In the genomic region with DNA sequence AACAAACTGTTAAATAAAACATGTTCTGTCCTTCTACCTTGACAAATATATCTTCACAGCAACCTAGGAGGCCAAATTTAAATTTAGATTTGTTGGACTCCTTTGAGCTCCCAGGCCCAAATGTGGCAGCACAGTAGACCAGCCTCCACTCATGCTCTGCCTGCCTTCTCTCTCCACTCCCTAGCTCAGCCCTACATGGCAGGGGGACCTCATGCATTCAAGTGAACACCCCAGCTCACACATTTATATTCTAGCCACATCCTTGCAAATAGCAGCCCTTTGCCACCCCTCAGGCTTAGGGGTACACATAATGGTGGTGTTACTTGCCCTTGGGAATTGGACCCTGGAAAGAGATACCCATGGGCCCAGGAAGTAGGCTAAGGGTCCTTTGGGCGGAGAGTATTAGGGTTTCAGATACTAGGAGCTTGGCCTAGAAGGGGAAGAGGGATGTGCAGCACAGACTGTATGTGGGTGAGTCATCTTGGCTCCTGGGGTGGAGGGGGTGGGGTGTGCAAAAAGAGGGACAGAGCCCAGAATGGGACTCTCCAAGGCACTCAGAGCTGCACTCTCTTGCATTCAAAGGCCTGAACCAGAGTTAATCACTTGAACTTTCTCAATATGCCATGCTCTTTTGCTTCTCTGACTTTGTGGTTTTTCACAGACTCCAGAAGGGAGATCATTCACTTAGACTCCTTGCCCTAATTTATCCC, we compare ENCODE assay signal across 1 cellular context.
TF ChIP-seq lines count a peak whose summit lies in the region.

No MANE protein-coding gene starts in this region.

TF ChIP-seq in K562, 482 proteins besides CTCF, POLR2A, EP300 and RAD21 (continued from another document):
- TF ChIP-seq, protein P1, sequence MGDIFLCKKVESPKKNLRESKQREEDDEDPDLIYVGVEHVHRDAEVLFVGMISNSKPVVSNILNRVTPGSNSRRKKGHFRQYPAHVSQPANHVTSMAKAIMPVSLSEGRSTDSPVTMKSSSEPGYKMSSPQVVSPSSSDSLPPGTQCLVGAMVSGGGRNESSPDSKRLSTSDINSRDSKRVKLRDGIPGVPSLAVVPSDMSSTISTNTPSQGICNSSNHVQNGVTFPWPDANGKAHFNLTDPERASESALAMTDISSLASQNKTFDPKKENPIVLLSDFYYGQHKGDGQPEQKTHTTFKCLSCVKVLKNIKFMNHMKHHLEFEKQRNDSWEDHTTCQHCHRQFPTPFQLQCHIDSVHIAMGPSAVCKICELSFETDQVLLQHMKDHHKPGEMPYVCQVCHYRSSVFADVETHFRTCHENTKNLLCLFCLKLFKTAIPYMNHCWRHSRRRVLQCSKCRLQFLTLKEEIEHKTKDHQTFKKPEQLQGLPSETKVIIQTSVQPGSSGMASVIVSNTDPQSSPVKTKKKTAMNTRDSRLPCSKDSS (IDR thresholded peaks at IDR 0.05; ENCODE audit: low read depth, partially characterized antibody): no peak
- no peak for TF ChIP-seq FOSL1 (tag; conservative IDR thresholded peaks at IDR 0.05)
